ENCODE assay signal across 17 cellular contexts in genomic region chr1:227926896-227927885, GRCh38.
"Had no signal": no experiment of that assay in that cellular context is flagged by ENCODE, and none has a peak within 500 bp of the region (broad histone marks: within the 10 kb centered on the region; RNA-seq: fewer than 3 reads in every experiment).

No MANE protein-coding gene starts in this region.

- DNase-seq: cerebellar nuclear complex; esophagus squamous epithelium; foreskin fibroblast; hippocampal formation; kidney glomerular epithelial cell; mesenchymal stem cell; midbrain; retina; sigmoid colon; stimulated activated CD4-positive, alpha-beta T cell treated with anti-CD3 and anti-CD28 coated beads, Interleukin-2, amount 100 ng/mL, for 24 hours; stimulated activated CD4-positive, alpha-beta T cell treated with anti-CD3 and anti-CD28 coated beads, Interleukin-4, amount 100 ng/mL, for 4 hours; stimulated activated naive B cell treated with anti-CD40 and anti-IgM and Interleukin-4, amounts not matched to agents 10 μg/mL and 1 μg/mL and 100 μg/mL, for 72 hours had no signal

- ATAC-seq: gastroesophageal sphincter; left lobe of liver; psoas muscle; stimulated activated naive B cell treated with anti-CD40 and anti-IgM and Interleukin-4, amounts not matched to agents 10 μg/mL and 1 μg/mL and 100 μg/mL, for 72 hours had no signal

- H3K9me3 ChIP-seq: esophagus squamous epithelium, gastroesophageal sphincter, psoas muscle, sigmoid colon had no signal

- H3K4me3 ChIP-seq: esophagus squamous epithelium, gastroesophageal sphincter, lung, psoas muscle, sigmoid colon, skin epidermis had no signal

- H3K27me3 ChIP-seq: esophagus squamous epithelium, gastroesophageal sphincter, sigmoid colon had no signal

- H3K27ac ChIP-seq: esophagus squamous epithelium, gastroesophageal sphincter, psoas muscle, sigmoid colon, skin epidermis had no signal
